10 cellular contexts compared by ENCODE assay signal in the genomic region with DNA sequence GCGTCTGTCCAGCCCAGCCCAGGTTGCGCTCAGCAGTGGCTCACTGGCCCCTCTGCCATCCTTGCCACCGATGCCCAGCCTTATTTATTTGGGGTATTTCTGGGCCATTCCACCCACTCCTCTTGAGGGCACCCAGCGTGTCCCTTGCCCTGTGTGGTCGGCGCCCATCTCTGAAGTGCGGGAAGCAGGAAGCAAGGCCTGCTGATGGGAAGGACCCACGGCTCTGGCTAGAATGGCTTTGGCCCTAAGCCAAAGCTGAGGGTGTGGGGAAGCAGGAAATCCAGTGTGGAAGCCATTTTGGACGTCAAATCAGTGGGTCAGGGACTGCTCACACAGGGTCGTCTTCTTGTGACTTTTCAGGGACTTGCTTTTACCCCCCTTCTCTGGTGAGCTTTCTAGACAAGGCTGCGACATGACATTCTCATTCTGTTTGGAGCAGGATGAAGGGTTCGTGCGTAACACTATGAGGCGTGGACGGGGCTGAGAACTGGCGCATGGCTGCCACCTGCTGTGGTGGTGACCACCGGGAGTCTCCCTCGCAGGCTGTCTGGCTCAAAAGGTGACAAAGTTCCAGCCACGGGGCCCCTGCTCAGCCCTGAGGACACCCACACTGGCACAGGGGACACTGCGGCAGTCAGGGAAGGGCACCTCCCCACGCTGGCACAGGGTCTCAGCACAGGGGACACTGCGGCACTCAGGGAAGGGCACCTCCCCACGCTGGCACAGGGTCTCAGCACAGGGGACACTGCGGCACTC. TPM values are rescaled to one million over a fixed set of nuclear protein-coding genes. Genes with fewer than 3 reads are reported as not detected.
DNase-seq lines count a peak whose midpoint lies in the region; ATAC-seq and TF ChIP-seq lines count a peak whose summit lies in the region.
"Had no signal": no experiment of that assay in that cellular context is flagged by ENCODE, and none has a peak within 500 bp of the region (broad histone marks: within the 10 kb centered on the region; RNA-seq: fewer than 3 reads in every experiment).

No MANE protein-coding gene starts in this region.

- H3K27me3 ChIP-seq in mammary epithelial cell (ENCODE audit: insufficient read depth, low read length) (peaks cover 16% of the 10 kb centered on the region), ovary (no peaks in the 10 kb centered on the region)

- DNase-seq in Calu3 = peak; percentile 24
- peak; percentile 61 for DNase-seq in Jurkat, Clone E6-1 (ENCODE audit: low read depth, low spot score)
- no peak for DNase-seq in mammary epithelial cell
- DNase-seq in natural killer cell = no peak
- DNase-seq in ovary = no peak
- DNase-seq in superior temporal gyrus (ENCODE audit: extremely low spot score) = no peak
- no peak for DNase-seq in G401 (ENCODE audit: low spot score)
- DNase-seq: Karpas-422, midbrain had no signal

- no peaks in the 10 kb centered on the region for H4K20me1 ChIP-seq in mammary epithelial cell (ENCODE audit: insufficient read depth, low read length)

- H3K27ac Mint-ChIP-seq in Calu3 (ENCODE audit: unreplicated experiment) = no peak overlapping the region
- peak overlapping the region in 1 of 2 donors; percentile 43 for H3K27ac Mint-ChIP-seq in natural killer cell

- H3K36me3 ChIP-seq in mammary epithelial cell (ENCODE audit: insufficient read depth, low read length) (no peaks in the 10 kb centered on the region), ovary (no peaks in the 10 kb centered on the region)

- WGBS in mammary epithelial cell (ENCODE audit: low coverage, missing lambda C conversion rate) = 41% methylated on average over 22 of the region's 24 CpGs
- WGBS in ovary, 3 donors = 80 to 81% (median 80%) methylated on average over 24 of the region's 24 CpGs

- peak overlapping the region; percentile 68 for H3K4me2 ChIP-seq in mammary epithelial cell (ENCODE audit: insufficient read depth, low read depth, low read length)

- H2AFZ ChIP-seq in mammary epithelial cell (ENCODE audit: low read depth, low read length) = peak overlapping the region; percentile 12

- TF ChIP-seq CTCF in Calu3 (IDR thresholded peaks at IDR 0.05; ENCODE audit: unreplicated experiment) = no peak
- no peak for TF ChIP-seq CTCF in mammary epithelial cell (conservative IDR thresholded peaks at IDR 0.05 in 1 of 2, IDR thresholded peaks at IDR 0.05 in 1 of 2; ENCODE audit: extremely low read depth in 1 of 2, insufficient read depth in 1 of 2, low read depth in 1 of 2, low read length in 2 of 2)
- TF ChIP-seq CTCF in natural killer cell (IDR thresholded peaks at IDR 0.05) = no peak
- TF ChIP-seq CTCF in ovary (IDR thresholded peaks at IDR 0.05) = no peak

- dilution Hi-C loops in mammary epithelial cell (cut with HindIII; ENCODE audit: low sequenced_read_pairs) = no loop called here

- ATAC-seq in natural killer cell (peak in 2 of 3 donors; percentile 13 to 18), HG02973 (IDR thresholded peaks at IDR 0.05; ENCODE audit: unreplicated experiment) (no peak)

- peak overlapping the region; percentile 15 for H3K9ac ChIP-seq in mammary epithelial cell (ENCODE audit: insufficient read depth, low read length)

- H3K27ac ChIP-seq in mammary epithelial cell (ENCODE audit: insufficient read depth, low read depth, low read length) (no peak overlapping the region), ovary (no peak overlapping the region)

- BruUV-seq in Calu3 (replicated peaks; lab: Mats Ljungman, UMichigan) = no TSS peak
- BruUV-seq in mammary epithelial cell (replicated peaks; lab: Mats Ljungman, UMichigan) = no TSS peak

- H3K36me3 Mint-ChIP-seq in Calu3 (ENCODE audit: insufficient read depth, unreplicated experiment) (no peaks in the 10 kb centered on the region), natural killer cell (no peaks in the 10 kb centered on the region)

- no peak for TF ChIP-seq EP300 in ovary (IDR thresholded peaks at IDR 0.05)

- H3K79me2 ChIP-seq in mammary epithelial cell (ENCODE audit: insufficient read depth, low read length) = no peaks in the 10 kb centered on the region

- H3K4me1 ChIP-seq in mammary epithelial cell (ENCODE audit: insufficient read depth, low read length) = peaks cover 31% of the 10 kb centered on the region
- peaks cover 12% of the 10 kb centered on the region for H3K4me1 ChIP-seq in ovary (ENCODE audit: insufficient read depth)

- CTCF ChIA-PET in Calu3 (lab: Charles Lee) (no interaction called here), mammary epithelial cell (lab: Charles Lee; ENCODE audit: low non-redundant PET) (no interaction called here)

- H3K9me3 ChIP-seq in mammary epithelial cell (replicated peaks; ENCODE audit: insufficient read depth, low read length) = no peaks in the 10 kb centered on the region
- no peaks in the 10 kb centered on the region for H3K9me3 ChIP-seq in ovary

- intact Hi-C loops in Calu3 (cut with micrococcal nuclease; ENCODE audit: unreplicated experiment) = no loop called here
- intact Hi-C loops in mammary epithelial cell (cut with micrococcal nuclease) = loop anchor here (1.0 kb wide), 1 partner anchor 45 kb away; no protein-coding TSS in a partner anchor
- intact Hi-C loops in natural killer cell (cut with micrococcal nuclease) = no loop called here
- intact Hi-C loops in ovary (cut with DNase I) = no loop called here

- no peak overlapping the region for H3K4me3 Mint-ChIP-seq in Calu3 (ENCODE audit: low read depth, unreplicated experiment)
- H3K4me3 Mint-ChIP-seq in natural killer cell = peak overlapping the region; percentile 14

- H3K9me3 Mint-ChIP-seq in Calu3 (ENCODE audit: low read depth, unreplicated experiment) (no peaks in the 10 kb centered on the region), natural killer cell (no peaks in the 10 kb centered on the region)

- H3K4me3 ChIP-seq in Jurkat, Clone E6-1 (ENCODE audit: low read length) = peak overlapping the region; percentile 46
- H3K4me3 ChIP-seq in mammary epithelial cell (replicated peaks in 1 of 3; ENCODE audit: insufficient read depth in 1 of 3, low read depth in 2 of 3, low read length in 3 of 3) (no peak overlapping the region), ovary (no peak overlapping the region)

- H3K4me1 Mint-ChIP-seq in Calu3 (ENCODE audit: low read depth, unreplicated experiment) = peaks cover 12% of the 10 kb centered on the region
- peaks cover 16 to 47% of the 10 kb centered on the region in 2 donors for H3K4me1 Mint-ChIP-seq in natural killer cell

- in situ Hi-C loops in mammary epithelial cell (cut with MboI; ENCODE audit: low sequenced_read_pairs in 2 of 2) = no loop called here
- in situ Hi-C loops in G401 (cut with HindIII; ENCODE audit: low sequenced_read_pairs) = no loop called here

- H3K27me3 Mint-ChIP-seq in Calu3 (ENCODE audit: unreplicated experiment) (peaks cover 76% of the 10 kb centered on the region), natural killer cell (ENCODE audit: low read depth in 2 of 2) (peaks cover 21 to 29% of the 10 kb centered on the region in 2 donors)

- TF ChIP-seq POLR2A in ovary (IDR thresholded peaks at IDR 0.05) = no peak

RNA-seq across cellular contexts. Expression of gene NKD2, which starts 50.7 kb away (rescaled TPM):
- total RNA-seq in Calu3 (2022) = 0.47 and 0.93 TPM in 2 replicates
- 176 TPM for polyA plus RNA-seq in Jurkat, Clone E6-1 (2012; ENCODE audit: insufficient read depth, insufficient read length)
- under 1 TPM in 1 of 2 donors, not detected in 1; 0.14 TPM for total RNA-seq in mammary epithelial cell
- 0.02 TPM for polyA plus RNA-seq in mammary epithelial cell
- not detected for polyA minus RNA-seq in mammary epithelial cell
- not detected for total RNA-seq in natural killer cell
- total RNA-seq in ovary = 10 to 100 TPM in 1 of 7 donors, 1 to 10 TPM in 4, under 1 TPM in 2; 0.33 to 17.2 (median 1.5) TPM
- polyA plus RNA-seq in ovary = under 1 TPM in 1 of 2 donors, not detected in 1; 0.80 TPM
- 2.1 and 6.0 TPM in 2 replicates for total RNA-seq in G401 (2014; rRNA removed; shearing (Covaris generic))

Comparison
In these comparisons a context has a peak if more than half of its experiments do, and no peak if none do; other contexts are left out.
1. DNase-seq: peak in Calu3 (single experiment) and Jurkat, Clone E6-1 (single experiment); none in mammary epithelial cell (single experiment), natural killer cell (single experiment), ovary (0 of 5), superior temporal gyrus (single experiment) and G401 (single experiment).